ENCODE assay signal across 8 cellular contexts in the genomic region with DNA sequence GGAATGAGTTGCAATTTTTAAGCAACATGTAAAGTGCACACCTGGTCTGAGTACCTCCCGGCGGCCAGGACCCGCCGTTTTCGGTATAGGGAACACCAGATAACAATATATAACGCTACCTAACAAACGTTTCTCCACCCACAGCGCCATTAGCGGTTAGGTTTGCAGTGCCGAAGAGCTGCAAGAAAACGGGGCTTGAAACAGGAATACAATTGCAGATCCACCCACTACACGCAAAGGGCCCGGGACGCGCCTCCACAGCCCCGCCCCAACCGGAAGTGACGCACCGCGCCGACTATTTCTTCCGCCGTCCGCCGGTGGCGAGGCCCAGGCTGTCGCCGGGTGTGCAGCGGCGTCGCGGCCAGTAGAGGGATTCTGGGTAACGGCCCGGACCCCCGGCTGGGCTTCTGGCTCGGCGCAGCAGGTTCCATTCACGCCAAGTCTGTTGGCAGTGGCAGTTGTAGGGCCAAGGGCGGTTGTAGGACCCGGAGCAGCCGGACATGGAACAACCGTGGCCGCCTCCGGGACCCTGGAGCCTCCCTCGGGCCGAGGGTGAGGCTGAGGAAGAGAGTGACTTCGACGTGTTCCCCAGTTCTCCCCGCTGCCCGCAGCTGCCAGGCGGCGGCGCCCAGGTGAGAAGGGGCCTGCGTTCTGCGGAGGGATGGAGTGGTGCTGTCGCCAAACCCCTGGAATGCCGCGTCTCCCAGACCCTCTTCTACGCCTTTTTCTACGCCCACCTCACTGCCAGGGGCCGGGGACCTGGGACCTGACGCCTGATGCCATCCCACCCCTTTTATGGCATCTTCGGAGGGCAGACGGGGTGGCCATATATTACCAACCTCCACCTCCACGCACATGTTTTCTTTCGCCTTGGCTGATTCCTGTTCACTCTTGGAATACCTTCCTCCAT. TPM values are rescaled to one million over a fixed set of nuclear protein-coding genes. Genes with fewer than 3 reads are reported as not detected.
DNase-seq lines count a peak whose midpoint lies in the region; ATAC-seq, FAIRE-seq and TF ChIP-seq lines count a peak whose summit lies in the region.

A gene (plus strand): TSS at position 302 of the 910 bp plus-strand sequence. CDS start 199 bp downstream, at position 501.

- in situ Hi-C loops in brain microvascular endothelial cell (cut with HindIII; ENCODE audit: low pct_ligation_motif_present, low sequenced_read_pairs), result no loop called here

- peak within 1 kb of the TSS; percentile 93 for H3K27ac ChIP-seq in brain microvascular endothelial cell

- DNase-seq in A172 (ENCODE audit: low spot score) (peak; percentile 88), NCI-H2107 (lab: John Stamatoyannopoulos, UW) (peak; percentile 87), brain microvascular endothelial cell (peak; percentile 95), skeletal muscle cell (ENCODE audit: low read depth) (peak; percentile 82)

- peak within 1 kb of the TSS; percentile 88 for H3K4me3 ChIP-seq in brain microvascular endothelial cell (ENCODE audit: low read depth, low read length)
- peak within 1 kb of the TSS; percentile 84 for H3K4me3 ChIP-seq in iPS-11a (ENCODE audit: low read depth, low read length)
- H3K4me3 ChIP-seq in skeletal muscle cell (ENCODE audit: low read depth, low read length), result peak within 1 kb of the TSS; percentile 93

- TF ChIP-seq CTCF in brain microvascular endothelial cell (IDR thresholded peaks at IDR 0.05; ENCODE audit: low read depth, low read length, missing control alignments), result peak; percentile 71

- no peaks in the 10 kb centered on the region for H3K36me3 ChIP-seq in brain microvascular endothelial cell (replicated peaks)

- H3K27me3 ChIP-seq in brain microvascular endothelial cell (replicated peaks), result no peaks in the 10 kb centered on the region

- peak; percentile 54 for FAIRE-seq in TTC549 (lab: Jason Lieb, UNC)

- peak; percentile 86 for ATAC-seq in GM18519 (IDR thresholded peaks at IDR 0.05; ENCODE audit: low FRiP score, unreplicated experiment)
- ATAC-seq in HG03060 (IDR thresholded peaks at IDR 0.05; ENCODE audit: low read depth, unreplicated experiment), result peak; percentile 80

RNA-seq across cellular contexts. Expression of the gene that starts here (rescaled TPM):
- 21.9 and 27.6 TPM in 2 replicates for total RNA-seq in A172 (2014; rRNA removed; shearing (Covaris generic))

Comparison
In these comparisons a context has a peak if more than half of its experiments do, and no peak if none do; other contexts are left out.
1. Peak in every context shown above with its lines: DNase-seq, ATAC-seq, H3K4me3 ChIP-seq and H3K27ac ChIP-seq.